20 cellular contexts compared by ENCODE assay signal in the genomic region with DNA sequence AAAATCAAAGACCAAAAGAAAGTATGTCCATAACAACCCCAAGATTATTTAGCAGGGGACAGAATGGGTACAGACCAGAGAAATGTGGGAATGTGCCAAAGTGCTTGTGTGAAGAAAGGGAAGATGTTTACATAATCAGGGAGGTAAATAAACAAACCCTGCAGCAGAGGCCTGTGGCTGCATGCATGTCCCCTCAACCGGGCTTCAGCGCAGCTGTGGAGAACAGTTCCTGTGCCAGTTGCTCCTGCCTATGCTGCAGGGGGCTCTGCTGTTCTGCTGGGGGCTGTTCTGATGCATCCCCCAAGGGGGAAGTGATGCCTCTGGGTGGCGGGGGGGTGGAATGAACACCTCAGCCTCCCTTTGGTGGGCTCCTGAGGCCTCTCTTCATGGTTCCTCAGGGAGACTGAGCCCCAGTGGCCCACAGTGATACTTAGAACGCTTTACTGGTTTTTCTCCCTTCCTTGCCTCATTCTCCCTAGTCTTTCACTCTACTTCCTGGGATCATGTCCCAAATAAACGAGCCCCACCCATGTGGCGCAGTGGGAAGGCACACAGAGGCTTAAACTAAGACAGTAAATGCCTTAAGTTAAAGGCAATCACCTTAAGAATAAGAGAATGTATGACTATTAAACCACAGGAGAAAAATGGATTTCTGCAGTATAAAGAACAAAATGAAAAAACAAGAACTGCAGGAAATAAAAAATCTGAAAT. TPM values are rescaled to one million over a fixed set of nuclear protein-coding genes. Genes with fewer than 3 reads are reported as not detected.
DNase-seq lines count a peak whose midpoint lies in the region; ATAC-seq, FAIRE-seq and TF ChIP-seq lines count a peak whose summit lies in the region.
"Had no signal": no experiment of that assay in that cellular context is flagged by ENCODE, and none has a peak within 500 bp of the region (broad histone marks: within the 10 kb centered on the region; RNA-seq: fewer than 3 reads in every experiment).

No MANE protein-coding gene starts in this region.

- FAIRE-seq in HTR-8/SVneo (lab: Jason Lieb, UNC) (peak; percentile 62), K562 (lab: Jason Lieb, UNC) (no peak)

- H3K27ac ChIP-seq in K562 (ENCODE audit: extremely low read depth, low read depth, low read length): no peak overlapping the region
- no peak overlapping the region for H3K27ac ChIP-seq in GM23248
- H3K27ac ChIP-seq: brain microvascular endothelial cell, WERI-Rb-1 had no signal

- TF ChIP-seq RAD21 in K562 (CRISPR knock-in tag; conservative IDR thresholded peaks at IDR 0.05 in 1 of 2, IDR thresholded peaks at IDR 0.05 in 1 of 2): no peak

- TF ChIP-seq CTCF in K562 (IDR thresholded peaks at IDR 0.05 in 2 of 3, conservative IDR thresholded peaks at IDR 0.05 in 1 of 3; ENCODE audit: insufficient read depth in 2 of 3, low read depth in 1 of 3, low read length in 3 of 3) (no peak), mucosa of descending colon (IDR thresholded peaks at IDR 0.05) (no peak)

- H3F3A ChIP-seq in GM23248 (ENCODE audit: insufficient read depth): peaks cover 30% of the 10 kb centered on the region; the same call in 1 of the 2 replicates

- H3K4me3 ChIP-seq in K562 (no peak overlapping the region), mucosa of descending colon (no peak overlapping the region), GM23248 (no peak overlapping the region)
- H3K4me3 ChIP-seq: smooth muscle cell had no signal

- no peak for TF ChIP-seq POLR2A in K562 (conservative IDR thresholded peaks at IDR 0.05)

- DNase-seq in AG08396 (ENCODE audit: low spot score) (peak; percentile 23), HTR-8/SVneo (ENCODE audit: insufficient read length, low spot score) (no peak), K562 (ENCODE audit: extremely low read depth in 1 of 4, low spot score in 3 of 4) (no peak), mucosa of descending colon (peak in 2 of 3 donors; percentile 53 to 71), GM23248 (no peak)
- no peak for DNase-seq in activated CD4-positive, alpha-beta T cell treated with anti-CD3 and anti-CD28 coated beads for 4 hours
- DNase-seq in activated CD4-positive, alpha-beta T cell treated with anti-CD3 and anti-CD28 coated beads for 48 hours: no peak
- DNase-seq: activated naive CD4-positive, alpha-beta T cell treated with anti-CD3 and anti-CD28 coated beads for 36 hours; AML-193; brain microvascular endothelial cell; effector CD8-positive, alpha-beta T cell; EL; foreskin fibroblast; islet precursor cell; midbrain; NCI-H2107; occipital lobe; WERI-Rb-1 had no signal

- no peak for TF ChIP-seq EP300 in K562 (IDR thresholded peaks at IDR 0.05; ENCODE audit: low read length)

- BruUV-seq in K562 (replicated peaks; lab: Mats Ljungman, UMichigan): no TSS peak

- no peaks in the 10 kb centered on the region for H3K27me3 ChIP-seq in K562 (ENCODE audit: control insufficient read depth in 2 of 2, insufficient read depth in 2 of 2, low read length in 2 of 2)
- H3K27me3 ChIP-seq in GM23248 (replicated peaks; ENCODE audit: insufficient read depth): no peaks in the 10 kb centered on the region
- H3K27me3 ChIP-seq: brain microvascular endothelial cell had no signal

- 88% methylated on average over 5 of the region's 6 CpGs for WGBS in K562 (ENCODE audit: insufficient coverage, low coverage, missing lambda C conversion rate)
- 74 to 81% methylated on average over 6 of the region's 6 CpGs for WGBS in GM23248 (ENCODE audit: low coverage in 1 of 2, low lambda C conversion rate in 2 of 2, missing lambda C conversion rate in 2 of 2), 2 experiments

- POLR2A ChIA-PET in K562 (lab: Yijun Ruan, JAX): interaction anchor here (1.1 kb wide), 1 partner anchor 29 kb away, joined by 3 read pairs; no protein-coding TSS in a partner anchor

- intact Hi-C loops in K562 (cut with micrococcal nuclease): no loop called here
- intact Hi-C loops in mucosa of descending colon (cut with DNase I, micrococcal nuclease): loop anchor here in 1 of 2 donors (10.0 kb wide), 1 partner anchor 116 kb away; the partner anchor contains the start of gene PRIM2

- in situ Hi-C loops in K562 (cut with MboI): no loop called here
- in situ Hi-C loops in GM23248 (cut with MboI): no loop called here

- peaks cover 32% of the 10 kb centered on the region for H3K79me2 ChIP-seq in K562 (ENCODE audit: control insufficient read depth, insufficient read depth, low read length)
- H3K79me2 ChIP-seq in GM23248 (ENCODE audit: insufficient read depth): peaks cover 100% of the 10 kb centered on the region

- CTCF ChIA-PET in K562 (lab: Yijun Ruan, JAX; ENCODE audit: low intra/inter-chr PET ratio): no interaction called here

- H2AFZ ChIP-seq in K562 (ENCODE audit: low read depth, low read length): no peak overlapping the region
- H2AFZ ChIP-seq in GM23248: no peak overlapping the region

- ATAC-seq in K562 (peak; percentile 32; the same call in 2 of the 3 replicates), mucosa of descending colon (peak; percentile 86), GM18907 (IDR thresholded peaks at IDR 0.05; ENCODE audit: unreplicated experiment) (no peak)

- H3K4me2 ChIP-seq in K562 (ENCODE audit: insufficient read depth, low read length) (no peak overlapping the region), GM23248 (ENCODE audit: unreplicated experiment) (no peak overlapping the region)

- no peaks in the 10 kb centered on the region for H4K20me1 ChIP-seq in K562 (replicated peaks; ENCODE audit: control insufficient read depth, insufficient read depth, low read length)
- H4K20me1 ChIP-seq in GM23248 (ENCODE audit: insufficient read depth): no peaks in the 10 kb centered on the region

- H3K9ac ChIP-seq in K562 (ENCODE audit: insufficient read depth in 1 of 2, low read depth in 2 of 2, low read length in 2 of 2) (no peak overlapping the region), GM23248 (no peak overlapping the region)

- H3K9me2 ChIP-seq in GM23248 (ENCODE audit: insufficient read depth): no peaks in the 10 kb centered on the region

- H3K4me1 ChIP-seq in K562 (replicated peaks in 1 of 2; ENCODE audit: control insufficient read depth in 2 of 2, insufficient read depth in 2 of 2, low read length in 2 of 2) (no peaks in the 10 kb centered on the region), mucosa of descending colon (ENCODE audit: low read depth) (no peaks in the 10 kb centered on the region), GM23248 (ENCODE audit: insufficient read depth) (no peaks in the 10 kb centered on the region)

- H3K36me3 ChIP-seq in K562 (ENCODE audit: control insufficient read depth, insufficient read depth, low read length) (peaks cover 32% of the 10 kb centered on the region), mucosa of descending colon (ENCODE audit: low read depth) (no peaks in the 10 kb centered on the region), GM23248 (ENCODE audit: low read depth) (peaks cover 8% of the 10 kb centered on the region)

- H3K9me3 ChIP-seq in K562 (replicated peaks; ENCODE audit: control insufficient read depth, insufficient read depth, low read depth, low read length): no peaks in the 10 kb centered on the region
- H3K9me3 ChIP-seq in mucosa of descending colon: no peaks in the 10 kb centered on the region
- H3K9me3 ChIP-seq in GM23248 (ENCODE audit: low read depth): no peaks in the 10 kb centered on the region

- H3K9me1 ChIP-seq in K562 (ENCODE audit: control insufficient read depth, insufficient read depth, low read length): no peaks in the 10 kb centered on the region

RNA-seq across cellular contexts. Expression of gene RAB23, which starts 23.0 kb away (rescaled TPM):
- 2.6 and 13.3 TPM in 2 replicates for total RNA-seq in K562 (2011; cell fraction: chromatin; rRNA removed; ENCODE audit: low replicate concordance)
- total RNA-seq in K562 (2011; cell fraction: nucleolus; rRNA removed): 2.2 and 3.0 TPM in 2 replicates
- 7.0 and 17.6 TPM in 2 replicates for total RNA-seq in K562 (2011; cell fraction: nucleoplasm; rRNA removed)
- total RNA-seq in K562 (2014; rRNA removed): 6.0 and 7.1 TPM in 2 replicates
- 15.0 and 16.9 TPM in 2 replicates for total RNA-seq in K562 (2014; rRNA removed; fragmentation: Illumina TruSeq; extraction: Trizol)
- 16.4 and 18.0 TPM in 2 replicates for total RNA-seq in K562 (2015; rRNA removed; fragmentation: Illumina TruSeq; extraction: Trizol)
- total RNA-seq in K562 (2021): 9.4 and 10.0 TPM in 2 replicates
- 9.6 and 14.1 TPM in 2 replicates for polyA plus RNA-seq in K562 (2011; rRNA removed)
- polyA plus RNA-seq in K562 (2011; cell fraction: cytosol; rRNA removed): 1.8 and 2.9 TPM in 2 replicates
- polyA plus RNA-seq in K562 (2011; cell fraction: nucleus; rRNA removed): 5.1 and 7.7 TPM in 2 replicates
- 6.7 and 8.7 TPM in 2 replicates for polyA plus RNA-seq in K562 (2012)
- polyA plus RNA-seq in K562 (2014; fragmentation: Illumina TruSeq; extraction: Trizol): 10.7 and 14.3 TPM in 2 replicates
- polyA plus RNA-seq in K562 (2014; fragmentation: Nextera tagmentation; extraction: Ambion mirVana): 1 to 10 TPM; 3.4 to 3.6 TPM
- 8.4 and 10.0 TPM in 2 replicates for polyA plus RNA-seq in K562 (2014; rRNA removed)
- polyA minus RNA-seq in K562 (2011; rRNA and poly(A)+ RNA removed): 13.2 and 14.3 TPM in 2 replicates
- polyA minus RNA-seq in K562 (2011; cell fraction: cytosol; rRNA and poly(A)+ RNA removed): 3.1 and 3.7 TPM in 2 replicates
- polyA minus RNA-seq in K562 (2011; cell fraction: nucleus; rRNA and poly(A)+ RNA removed): 5.1 and 5.7 TPM in 2 replicates
- 100 to 1,000 TPM in 1 of 3 donors, 1 to 10 TPM in 2; 2.9 to 109 (median 8.7) TPM for total RNA-seq in mucosa of descending colon
- 78.6 and 81.7 TPM in 2 replicates for total RNA-seq in GM23248 (2014; rRNA removed; shearing (Covaris generic))
- polyA plus RNA-seq in GM23248 (2016; fragmentation: Nextera tagmentation; extraction: Ambion mirVana): 46.9 and 49.1 TPM in 2 replicates

RNA-seq across cellular contexts. Expression of gene BAG2, which starts 27.0 kb away (rescaled TPM):
- 4.4 and 16.7 TPM in 2 replicates for total RNA-seq in K562 (2011; cell fraction: chromatin; rRNA removed; ENCODE audit: low replicate concordance)
- 3.8 and 5.3 TPM in 2 replicates for total RNA-seq in K562 (2011; cell fraction: nucleolus; rRNA removed)
- total RNA-seq in K562 (2011; cell fraction: nucleoplasm; rRNA removed): 10.3 and 19.5 TPM in 2 replicates
- total RNA-seq in K562 (2014; rRNA removed): 12.8 and 13.8 TPM in 2 replicates
- total RNA-seq in K562 (2014; rRNA removed; fragmentation: Illumina TruSeq; extraction: Trizol): 20.3 and 21.2 TPM in 2 replicates
- total RNA-seq in K562 (2015; rRNA removed; fragmentation: Illumina TruSeq; extraction: Trizol): 17.6 and 19.7 TPM in 2 replicates
- 17.6 and 19.9 TPM in 2 replicates for total RNA-seq in K562 (2021)
- polyA plus RNA-seq in K562 (2011; rRNA removed): 14.5 and 20.7 TPM in 2 replicates
- polyA plus RNA-seq in K562 (2011; cell fraction: cytosol; rRNA removed): 5.9 and 7.0 TPM in 2 replicates
- polyA plus RNA-seq in K562 (2011; cell fraction: nucleus; rRNA removed): 3.3 and 4.5 TPM in 2 replicates
- polyA plus RNA-seq in K562 (2012): 8.9 and 12.9 TPM in 2 replicates
- 15.6 and 18.7 TPM in 2 replicates for polyA plus RNA-seq in K562 (2014; fragmentation: Illumina TruSeq; extraction: Trizol)
- polyA plus RNA-seq in K562 (2014; fragmentation: Nextera tagmentation; extraction: Ambion mirVana): 10 to 100 TPM; 12.8 to 14.0 TPM
- polyA plus RNA-seq in K562 (2014; rRNA removed): 14.5 and 15.3 TPM in 2 replicates
- 14.5 and 15.8 TPM in 2 replicates for polyA minus RNA-seq in K562 (2011; rRNA and poly(A)+ RNA removed)
- 5.5 and 6.9 TPM in 2 replicates for polyA minus RNA-seq in K562 (2011; cell fraction: cytosol; rRNA and poly(A)+ RNA removed)
- polyA minus RNA-seq in K562 (2011; cell fraction: nucleus; rRNA and poly(A)+ RNA removed): 8.5 and 12.8 TPM in 2 replicates
- total RNA-seq in mucosa of descending colon: 10 to 100 TPM in 1 of 3 donors, 1 to 10 TPM in 1, under 1 TPM in 1; 0.96 to 43.7 (median 2.3) TPM
- total RNA-seq in GM23248 (2014; rRNA removed; shearing (Covaris generic)): 32.1 and 33.4 TPM in 2 replicates
- 40.1 and 40.4 TPM in 2 replicates for polyA plus RNA-seq in GM23248 (2016; fragmentation: Nextera tagmentation; extraction: Ambion mirVana)

Comparison
In these comparisons a context has a peak if more than half of its experiments do, and no peak if none do; other contexts are left out.
1. DNase-seq: peak in AG08396 (single experiment) and mucosa of descending colon (2 of 3); none in HTR-8/SVneo (single experiment), K562 (0 of 4), activated CD4-positive, alpha-beta T cell treated with anti-CD3 and anti-CD28 coated beads for 4 hours (0 of 2), GM23248 (single experiment) and activated CD4-positive, alpha-beta T cell treated with anti-CD3 and anti-CD28 coated beads for 48 hours (single experiment).